32 cellular contexts compared by ENCODE assay signal in the genomic region with DNA sequence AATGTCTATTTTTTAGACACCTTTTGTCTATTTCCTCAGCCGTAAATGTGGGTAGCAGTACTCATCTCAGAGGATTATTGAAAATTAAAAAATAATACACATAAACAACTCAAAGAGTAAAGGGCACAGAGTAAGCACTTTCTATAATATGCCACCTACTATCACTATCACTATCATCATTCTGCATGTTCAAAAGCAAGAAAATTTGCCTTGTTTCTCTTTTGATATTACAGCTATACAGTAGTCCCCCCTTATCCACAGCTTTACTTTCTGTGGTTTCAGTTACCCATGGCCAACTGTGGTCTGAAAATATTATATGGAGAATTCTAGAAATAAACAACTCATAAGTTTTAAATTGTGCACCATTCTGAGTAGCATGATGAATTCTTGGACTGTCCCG.
"Had no signal": no experiment of that assay in that cellular context is flagged by ENCODE, and none has a peak within 500 bp of the region (broad histone marks: within the 10 kb centered on the region; RNA-seq: fewer than 3 reads in every experiment).

No MANE protein-coding gene starts in this region.

- H3K27ac Mint-ChIP-seq: mesothelial cell of epicardium; natural killer cell treated with Interleukin-12 subunit alpha and Interleukin-12 subunit beta and Interleukin-15 and Interleukin-18, amount 100 ng/mL, for 72 hours; neural progenitor cell had no signal

- H3K4me1 ChIP-seq: esophagus squamous epithelium, heart right ventricle, left lung, neural progenitor cell, prostate gland, right atrium auricular region, tibial nerve, upper lobe of left lung, vagina had no signal

- H3K9me3 Mint-ChIP-seq: mesothelial cell of epicardium; naive B cell; natural killer cell treated with Interleukin-12 subunit alpha and Interleukin-12 subunit beta and Interleukin-15 and Interleukin-18, amount 100 ng/mL, for 72 hours; neural progenitor cell had no signal

- H3K9ac ChIP-seq: neural progenitor cell had no signal

- H3K36me3 ChIP-seq: left lung, prostate gland, right atrium auricular region, thoracic aorta had no signal

- H3K4me3 Mint-ChIP-seq: mesothelial cell of epicardium; naive B cell; natural killer cell treated with Interleukin-12 subunit alpha and Interleukin-12 subunit beta and Interleukin-15 and Interleukin-18, amount 100 ng/mL, for 72 hours; neural progenitor cell had no signal

- H3K4me1 Mint-ChIP-seq: mesothelial cell of epicardium, neural progenitor cell had no signal

- H3K36me3 Mint-ChIP-seq: natural killer cell treated with Interleukin-12 subunit alpha and Interleukin-12 subunit beta and Interleukin-15 and Interleukin-18, amount 100 ng/mL, for 72 hours had no signal

- H3K9me3 ChIP-seq: esophagus squamous epithelium, heart right ventricle, left lung, mucosa of descending colon, prostate gland, right atrium auricular region, thoracic aorta, tibial nerve, upper lobe of left lung, vagina had no signal

- H3K27me3 Mint-ChIP-seq: naive B cell; natural killer cell treated with Interleukin-12 subunit alpha and Interleukin-12 subunit beta and Interleukin-15 and Interleukin-18, amount 100 ng/mL, for 72 hours had no signal

- ATAC-seq: heart right ventricle, left cardiac atrium, left lung, mucosa of descending colon, sciatic nerve had no signal

- H3K4me2 ChIP-seq: neural progenitor cell, smooth muscle cell had no signal

- DNase-seq: dermis blood vessel endothelial cell; effector memory CD4-positive, alpha-beta T cell; erythroblast; esophagus squamous epithelium; foreskin melanocyte; glutamatergic neuron; heart right ventricle; hippocampal formation; left cardiac atrium; left lung; mesenchymal stem cell; mucosa of descending colon; naive B cell; nucleus accumbens; stimulated activated CD4-positive, alpha-beta T cell treated with anti-CD3 and anti-CD28 coated beads, Interleukin-12 subunit alpha, Interleukin-12 subunit beta, amount 100 ng/mL, for 4 hours; stimulated activated CD4-positive, alpha-beta T cell treated with anti-CD3 and anti-CD28 coated beads, Interleukin-1b, Interleukin-23, amount 100 ng/mL, for 48 hours; stimulated activated CD4-positive, alpha-beta T cell treated with anti-CD3 and anti-CD28 coated beads, Interleukin-4, amount 100 ng/mL, for 1 hour; stimulated activated CD8-positive, alpha-beta memory T cell treated with anti-CD3 and anti-CD28 coated beads, Interleukin-4, amount 100 ng/mL, for 48 hours; stimulated activated naive CD4-positive, alpha-beta T cell; substantia nigra; upper lobe of left lung had no signal

- H2AFZ ChIP-seq: neural progenitor cell had no signal

- H3K27ac ChIP-seq: coronary artery, esophagus squamous epithelium, heart right ventricle, left lung, neural progenitor cell, prostate gland, right atrium auricular region, thoracic aorta, tibial nerve, upper lobe of left lung, vagina had no signal

- H3K27me3 ChIP-seq: esophagus squamous epithelium, heart right ventricle, left lung, neural progenitor cell, right atrium auricular region, tibial nerve, upper lobe of left lung, vagina had no signal

- H3K4me3 ChIP-seq: coronary artery, esophagus squamous epithelium, heart right ventricle, left lung, mucosa of descending colon, neural progenitor cell, prostate gland, right atrium auricular region, smooth muscle cell, thoracic aorta, tibial nerve, upper lobe of left lung, vagina had no signal
